ENCODE assay signal across 15 cellular contexts in the genomic region with DNA sequence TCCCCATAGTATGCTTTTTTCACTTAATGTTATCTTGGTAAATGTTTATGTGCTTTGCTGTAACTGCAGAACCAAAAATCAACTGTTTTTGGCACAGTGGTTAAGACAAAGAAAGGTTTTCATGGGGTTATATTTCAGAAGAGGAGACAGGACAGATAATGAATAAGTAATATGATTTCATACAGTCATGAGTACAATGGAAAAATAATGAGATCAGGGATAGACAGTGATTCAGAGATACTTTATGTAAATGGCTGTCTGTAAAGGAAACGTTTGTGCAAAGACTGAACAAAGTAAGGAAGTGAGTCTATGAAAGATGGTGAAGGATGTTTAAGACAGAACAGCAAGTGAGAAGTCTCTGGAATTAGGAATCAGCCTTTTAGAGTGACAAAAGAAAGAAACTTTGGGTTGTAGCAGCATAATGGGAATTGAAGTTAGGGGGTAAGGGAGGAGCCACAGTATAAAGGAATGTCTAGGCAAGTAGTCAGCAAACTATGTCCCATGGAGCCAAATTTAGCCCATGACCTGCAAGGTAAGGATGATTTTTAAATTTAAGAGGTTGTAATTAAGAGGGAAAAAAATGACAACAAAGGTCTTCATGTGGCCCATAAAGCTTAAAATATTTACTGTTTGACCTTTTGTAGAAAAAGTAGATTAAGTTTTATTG. TPM values are rescaled to one million over a fixed set of nuclear protein-coding genes. Genes with fewer than 3 reads are reported as not detected.
A peak's percentile ranks its signal among the peaks of the same experiment; 100 is the strongest.
DNase-seq lines count a peak whose midpoint lies in the region; ATAC-seq, FAIRE-seq and TF ChIP-seq lines count a peak whose summit lies in the region.
"Had no signal": no experiment of that assay in that cellular context is flagged by ENCODE, and none has a peak within 500 bp of the region (broad histone marks: within the 10 kb centered on the region; RNA-seq: fewer than 3 reads in every experiment).

No MANE protein-coding gene starts in this region.

- H3K9me3 Mint-ChIP-seq in T-helper 1 cell treated with Interleukin-12 subunit alpha and Interleukin-12 subunit beta and Interleukin-4 antibody, amounts not matched to agents 30 μg/mL and 1 μg/mL, for 36 hours = no peaks in the 10 kb centered on the region
- no peaks in the 10 kb centered on the region for H3K9me3 Mint-ChIP-seq in endodermal cell

- H3K4me3 Mint-ChIP-seq in T-helper 1 cell treated with Interleukin-12 subunit alpha and Interleukin-12 subunit beta and Interleukin-4 antibody, amounts not matched to agents 30 μg/mL and 1 μg/mL, for 36 hours = no peak overlapping the region
- no peak overlapping the region for H3K4me3 Mint-ChIP-seq in endodermal cell

- no peak overlapping the region for H3K4me3 ChIP-seq in endodermal cell (ENCODE audit: low read length)
- no peak overlapping the region for H3K4me3 ChIP-seq in psoas muscle
- H3K4me3 ChIP-seq: left ventricle myocardium inferior, ovary had no signal

- H3K27me3 Mint-ChIP-seq in T-helper 1 cell treated with Interleukin-12 subunit alpha and Interleukin-12 subunit beta and Interleukin-4 antibody, amounts not matched to agents 30 μg/mL and 1 μg/mL, for 36 hours (ENCODE audit: low read depth) = no peaks in the 10 kb centered on the region
- H3K27me3 Mint-ChIP-seq in endodermal cell (ENCODE audit: insufficient read depth) = no peaks in the 10 kb centered on the region

- H3K27me3 ChIP-seq in endodermal cell (ENCODE audit: control insufficient read depth, insufficient read depth, low read length, poor library complexity, severe bottlenecking) (no peaks in the 10 kb centered on the region), psoas muscle (ENCODE audit: insufficient read depth in 3 of 3, low read length in 2 of 3) (no peaks in the 10 kb centered on the region)
- H3K27me3 ChIP-seq: ovary had no signal

- no peaks in the 10 kb centered on the region for H3K4me1 ChIP-seq in endodermal cell (ENCODE audit: control insufficient read depth, insufficient read depth, low read length)
- peaks cover 17% of the 10 kb centered on the region for H3K4me1 ChIP-seq in psoas muscle

- DNase-seq in T-helper 1 cell (no peak), SK-MEL-5 (ENCODE audit: low read depth, low spot score) (peak; percentile 33), endodermal cell (no peak), psoas muscle (no peak), D721Med (ENCODE audit: insufficient read length, low spot score) (no peak), CD1c-positive myeloid dendritic cell (ENCODE audit: extremely low spot score) (no peak), DMS153 (lab: John Stamatoyannopoulos, UW) (no peak)
- DNase-seq: activated CD8-positive, alpha-beta memory T cell treated with anti-CD3 and anti-CD28 coated beads, Interleukin-2, amount 50 U/mL, for 48 hours; DMS 273 treated with DMSO at 0.1 percent for 48 hours; KBM-7; left ventricle myocardium inferior; NCI-H187; ovary had no signal

- H3K36me3 Mint-ChIP-seq in T-helper 1 cell treated with Interleukin-12 subunit alpha and Interleukin-12 subunit beta and Interleukin-4 antibody, amounts not matched to agents 30 μg/mL and 1 μg/mL, for 36 hours (ENCODE audit: low read depth) = peaks cover 33% of the 10 kb centered on the region
- peaks cover 67% of the 10 kb centered on the region for H3K36me3 Mint-ChIP-seq in endodermal cell (ENCODE audit: low read depth)

- in situ Hi-C loops in SK-MEL-5 (cut with HindIII; ENCODE audit: low pct_unique_long_range_greater_than_20kb, low sequenced_read_pairs) = no loop called here

- peaks cover 7% of the 10 kb centered on the region for H3K4me1 Mint-ChIP-seq in T-helper 1 cell treated with Interleukin-12 subunit alpha and Interleukin-12 subunit beta and Interleukin-4 antibody, amounts not matched to agents 30 μg/mL and 1 μg/mL, for 36 hours (ENCODE audit: low read depth)
- H3K4me1 Mint-ChIP-seq in endodermal cell = no peaks in the 10 kb centered on the region

- no peak for TF ChIP-seq CTCF in endodermal cell (conservative IDR thresholded peaks at IDR 0.05)
- no peak for TF ChIP-seq CTCF in psoas muscle (IDR thresholded peaks at IDR 0.05)
- TF ChIP-seq CTCF in D721Med (IDR thresholded peaks at IDR 0.05; ENCODE audit: insufficient read depth, missing control alignments) = no peak

- no peak for FAIRE-seq in D721Med (lab: Jason Lieb, UNC)

- H3K9ac ChIP-seq in endodermal cell (ENCODE audit: extremely low read depth, low read length, poor library complexity, severe bottlenecking) = no peak overlapping the region

- ATAC-seq in psoas muscle = peak; percentile 68 to 73 (median 71)

- H3K36me3 ChIP-seq in endodermal cell (ENCODE audit: control insufficient read depth, insufficient read depth, low read length) = peaks cover 96% of the 10 kb centered on the region
- H3K36me3 ChIP-seq in psoas muscle (ENCODE audit: insufficient read depth in 1 of 2, low read depth in 1 of 2) = peaks cover 3 to 80% of the 10 kb centered on the region in 2 donors
- H3K36me3 ChIP-seq: ovary had no signal

- intact Hi-C loops in psoas muscle (cut with DNase I) = loop anchor here in 1 of 2 donors (10.0 kb wide), 1 partner anchor 693 kb away; the partner anchor contains the start of genes ANKRA2 and UTP15

- no peaks in the 10 kb centered on the region for H3K9me3 ChIP-seq in endodermal cell (ENCODE audit: control insufficient read depth, low read length)
- H3K9me3 ChIP-seq in psoas muscle = no peaks in the 10 kb centered on the region
- H3K9me3 ChIP-seq: left ventricle myocardium inferior, ovary had no signal

- WGBS in endodermal cell (ENCODE audit: insufficient coverage in 1 of 2, insufficient read length in 1 of 2), 2 experiments = 82 to 100% methylated on average over 1 of the region's 1 CpG
- 15 to 46% (median 40%) methylated on average over 1 of the region's 1 CpG for WGBS in psoas muscle, 3 donors

- peak overlapping the region; percentile 1 for H3K27ac Mint-ChIP-seq in T-helper 1 cell treated with Interleukin-12 subunit alpha and Interleukin-12 subunit beta and Interleukin-4 antibody, amounts not matched to agents 30 μg/mL and 1 μg/mL, for 36 hours
- H3K27ac Mint-ChIP-seq in endodermal cell = peak overlapping the region; percentile 49

- H3K27ac ChIP-seq in endodermal cell (ENCODE audit: low read depth, low read length) (no peak overlapping the region), psoas muscle (peak overlapping the region; percentile 65)
- H3K27ac ChIP-seq: 22Rv1, left ventricle myocardium inferior, ovary had no signal

RNA-seq across cellular contexts. Expression of gene TNPO1, which starts 55.0 kb away (rescaled TPM):
- 301 and 303 TPM in 2 replicates for total RNA-seq in SK-MEL-5 (2014; rRNA removed; shearing (Covaris generic))
- polyA plus RNA-seq in SK-MEL-5 (2015; cell fraction: cytosol; rRNA removed) = 104 and 128 TPM in 2 replicates
- polyA plus RNA-seq in SK-MEL-5 (2015; cell fraction: nucleus; rRNA removed) = 99.9 and 103 TPM in 2 replicates
- total RNA-seq in endodermal cell (100 to 1,000 TPM; 133 to 141 TPM), psoas muscle (10 to 100 TPM; 64.0 to 99.2 (median 77.6) TPM)
- 144 TPM for polyA plus RNA-seq in endodermal cell (2013, experiment 1 of 2)
- polyA plus RNA-seq in endodermal cell (2013, experiment 2 of 2) = 144 TPM
- polyA plus RNA-seq in psoas muscle = 100 to 1,000 TPM in 1 of 3 donors, 10 to 100 TPM in 2; 15.0 to 115 (median 23.2) TPM
